Comparison of ENCODE assay signal across 19 cellular contexts in genomic region chr2:26430826-26431225, GRCh38. TPM values are rescaled to one million over a fixed set of nuclear protein-coding genes. Genes with fewer than 3 reads are reported as not detected.
DNase-seq lines count a peak whose midpoint lies in the region; ATAC-seq and TF ChIP-seq lines count a peak whose summit lies in the region.
"Had no signal": no experiment of that assay in that cellular context is flagged by ENCODE, and none has a peak within 500 bp of the region (broad histone marks: within the 10 kb centered on the region; RNA-seq: fewer than 3 reads in every experiment).

No MANE protein-coding gene starts in this region.

- DNase-seq in AG10803 (ENCODE audit: low read depth): peak; percentile 39
- DNase-seq in M059J (ENCODE audit: low read depth): peak; percentile 12
- peak; percentile 54 for DNase-seq in choroid plexus epithelial cell (ENCODE audit: low read depth)
- DNase-seq in kidney tubule cell (ENCODE audit: low spot score): peak; percentile 9
- no peak for DNase-seq in hippocampal formation (lab: John Stamatoyannopoulos, UW)
- no peak for DNase-seq in tibial artery
- DNase-seq in NCI-H524 (lab: John Stamatoyannopoulos, UW): no peak
- DNase-seq: AML-193; CD4-positive, CD25-positive, alpha-beta regulatory T cell; GF-D8; MV-4-11; NCI-H1417 treated with DMSO at 0.1 percent for 48 hours; SIG-M5 had no signal

- no peaks in the 10 kb centered on the region for H3K4me1 ChIP-seq in tibial artery

- intact Hi-C loops in tibial artery (cut with DNase I; ENCODE audit: low total_unique reads): no loop called here

- H3K27ac ChIP-seq in tibial artery: no peak overlapping the region

- H3K27me3 ChIP-seq in tibial artery: peaks cover 0 to 13% of the 10 kb centered on the region in 2 donors

- H3K36me3 ChIP-seq in tibial artery: no peaks in the 10 kb centered on the region

- ATAC-seq in GM19455 (IDR thresholded peaks at IDR 0.05; ENCODE audit: unreplicated experiment): no peak

- H3K9me3 ChIP-seq in tibial artery: no peaks in the 10 kb centered on the region

- no peak overlapping the region for H3K4me3 ChIP-seq in AG10803 (ENCODE audit: low read length)
- H3K4me3 ChIP-seq in choroid plexus epithelial cell (ENCODE audit: low read depth, low read length): no peak overlapping the region
- H3K4me3 ChIP-seq in tibial artery: no peak overlapping the region

- no peak for TF ChIP-seq CTCF in AG10803 (conservative IDR thresholded peaks at IDR 0.05; ENCODE audit: low read length)
- no peak for TF ChIP-seq CTCF in choroid plexus epithelial cell (conservative IDR thresholded peaks at IDR 0.05; ENCODE audit: low read depth, low read length)
- TF ChIP-seq CTCF in tibial artery (IDR thresholded peaks at IDR 0.05): no peak

RNA-seq across cellular contexts. Expression of gene DRC1, which starts 29.1 kb away (rescaled TPM):
- not detected in 2 replicates for total RNA-seq in M059J (2014; rRNA removed; shearing (Covaris generic))
- total RNA-seq: A172; CD4-positive, CD25-positive, alpha-beta regulatory T cell; H4; HT-29; OCI-LY7 had no signal

RNA-seq across cellular contexts. Expression of gene OTOF, which starts 47.1 kb away (rescaled TPM):
- total RNA-seq in M059J (2014; rRNA removed; shearing (Covaris generic)): 0.05 TPM in 1 of 2 replicates, not detected in the other
- total RNA-seq: H4, HT-29, OCI-LY7, RPMI7951 had no signal

Comparison
In these comparisons a context has a peak if more than half of its experiments do, and no peak if none do; other contexts are left out.
1. DNase-seq: peak in AG10803 (single experiment), M059J (single experiment), choroid plexus epithelial cell (single experiment) and kidney tubule cell (single experiment); none in hippocampal formation (0 of 2), tibial artery (0 of 2) and NCI-H524 (0 of 2).